17 cellular contexts compared by ENCODE assay signal in the genomic region with DNA sequence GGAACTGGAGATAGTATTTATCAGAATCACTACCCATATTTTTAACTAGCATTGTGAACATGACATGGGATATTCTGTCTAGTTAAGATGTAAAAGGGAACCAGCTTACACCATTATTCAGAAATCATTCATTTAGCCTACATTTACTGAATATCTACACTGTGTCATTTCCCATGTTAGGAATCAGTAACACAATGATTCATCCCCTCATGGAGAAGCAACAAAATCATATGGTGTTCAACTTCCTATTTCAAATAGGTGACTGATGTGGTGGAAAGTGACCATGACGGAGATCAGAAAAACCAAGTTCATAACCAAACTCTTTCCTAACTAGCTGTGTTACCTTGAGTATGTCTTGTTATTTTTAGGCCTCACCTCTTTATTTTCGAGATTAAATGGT.
"Had no signal": no experiment of that assay in that cellular context is flagged by ENCODE, and none has a peak within 500 bp of the region (broad histone marks: within the 10 kb centered on the region; RNA-seq: fewer than 3 reads in every experiment).

No MANE protein-coding gene starts in this region.

- H3K4me3 ChIP-seq: heart left ventricle, right atrium auricular region, sigmoid colon, skin epidermis, stomach, thoracic aorta had no signal

- H3K27me3 ChIP-seq: heart left ventricle, neutrophil, right atrium auricular region, sigmoid colon, stomach had no signal

- DNase-seq: effector memory CD8-positive, alpha-beta T cell; foreskin melanocyte; heart left ventricle; hippocampal formation; mammary epithelial cell; naive thymus-derived CD4-positive, alpha-beta T cell; posterior cingulate gyrus; sigmoid colon; stimulated activated CD4-positive, alpha-beta T cell treated with anti-CD3 and anti-CD28 coated beads, Interleukin-2, amount 100 ng/mL, for 24 hours; stimulated activated naive CD4-positive, alpha-beta T cell; stomach; substantia nigra; trophoblast cell had no signal

- ATAC-seq: effector memory CD8-positive, alpha-beta T cell; heart left ventricle; naive thymus-derived CD4-positive, alpha-beta T cell had no signal

- H3K36me3 ChIP-seq: heart left ventricle, neutrophil, right atrium auricular region, sigmoid colon, stomach, thoracic aorta had no signal

- H3K9me3 ChIP-seq: heart left ventricle, neutrophil, right atrium auricular region, sigmoid colon, thoracic aorta had no signal

- H3K27ac ChIP-seq: heart left ventricle, neutrophil, right atrium auricular region, sigmoid colon, skin epidermis, stomach, thoracic aorta had no signal

- H3K4me1 ChIP-seq: heart left ventricle, right atrium auricular region, sigmoid colon, stomach had no signal
